In genomic region chr5:38467353-38468040, GRCh38 we compare ENCODE assay signal across 8 cellular contexts.
DNase-seq lines count a peak whose midpoint lies in the region; ATAC-seq and TF ChIP-seq lines count a peak whose summit lies in the region.
"Had no signal": no experiment of that assay in that cellular context is flagged by ENCODE, and none has a peak within 500 bp of the region (broad histone marks: within the 10 kb centered on the region; RNA-seq: fewer than 3 reads in every experiment).

No MANE protein-coding gene starts in this region.

- H3K79me1 ChIP-seq in neuronal stem cell (ENCODE audit: low read depth, low read length): no peaks in the 10 kb centered on the region

- H2AFZ ChIP-seq in neuronal stem cell (ENCODE audit: low read length): peak overlapping the region; percentile 93

- ATAC-seq in GM18861 (IDR thresholded peaks at IDR 0.05; ENCODE audit: unreplicated experiment): no peak

- POLR2A ChIA-PET in Caco-2 (lab: Charles Lee): no interaction called here

- CTCF ChIA-PET in Caco-2 (lab: Charles Lee): interaction anchor here (1.3 kb wide), 1 partner anchor 26 kb away, joined by 6 read pairs; no protein-coding TSS in a partner anchor

- no peak for TF ChIP-seq CTCF in glutamatergic neuron (IDR thresholded peaks at IDR 0.05; ENCODE audit: partially characterized antibody, unreplicated experiment)
- TF ChIP-seq CTCF in vagina (IDR thresholded peaks at IDR 0.05): no peak
- TF ChIP-seq CTCF in BE2C (IDR thresholded peaks at IDR 0.05; ENCODE audit: low read depth, low read length): no peak
- TF ChIP-seq CTCF in Caco-2 (IDR thresholded peaks at IDR 0.05; ENCODE audit: insufficient read depth in 1 of 2, low read depth in 1 of 2, low read length in 1 of 2, severe bottlenecking in 1 of 2, unreplicated experiment in 1 of 2): no peak

- H3K4me1 Mint-ChIP-seq in glutamatergic neuron (ENCODE audit: low read depth, unreplicated experiment): peaks cover 15% of the 10 kb centered on the region
- no peaks in the 10 kb centered on the region for H3K4me1 Mint-ChIP-seq in Caco-2 (ENCODE audit: low read depth, unreplicated experiment)

- TF ChIP-seq POLR2A in vagina (IDR thresholded peaks at IDR 0.05): no peak

- no peak for DNase-seq in glutamatergic neuron
- no peak for DNase-seq in neuronal stem cell (ENCODE audit: low spot score)
- DNase-seq in vagina (ENCODE audit: extremely low spot score in 2 of 2): peak in 1 of 2 donors; percentile 90
- no peak for DNase-seq in BE2C
- DNase-seq in Caco-2: no peak
- DNase-seq: activated effector memory CD4-positive, alpha-beta T cell treated with anti-CD3 and anti-CD28 coated beads, Interleukin-2, amount 50 U/mL, for 16 hours had no signal

- H3K18ac ChIP-seq in neuronal stem cell (ENCODE audit: low read length): peak overlapping the region; percentile 92

- H3K27ac Mint-ChIP-seq in glutamatergic neuron (ENCODE audit: unreplicated experiment) (peak overlapping the region; percentile 59), Caco-2 (ENCODE audit: unreplicated experiment) (no peak overlapping the region)

- H3K4me1 ChIP-seq in neuronal stem cell (ENCODE audit: control insufficient read depth in 2 of 2, insufficient read depth in 1 of 2, low read depth in 1 of 2, low read length in 2 of 2) (peaks cover 16 to 29% of the 10 kb centered on the region in 2 donors), vagina (peaks cover 66% of the 10 kb centered on the region), BE2C (no peaks in the 10 kb centered on the region), Caco-2 (peaks cover 8% of the 10 kb centered on the region; the same call in 1 of the 2 replicates)

- H2BK12ac ChIP-seq in neuronal stem cell (ENCODE audit: low read length): no peak overlapping the region

- peaks cover 6% of the 10 kb centered on the region for H3K27me3 Mint-ChIP-seq in glutamatergic neuron (ENCODE audit: unreplicated experiment)
- H3K27me3 Mint-ChIP-seq in Caco-2 (ENCODE audit: insufficient read depth, unreplicated experiment): no peaks in the 10 kb centered on the region

- no peaks in the 10 kb centered on the region for H3K36me3 ChIP-seq in neuronal stem cell (replicated peaks in 1 of 2; ENCODE audit: control insufficient read depth in 2 of 2, insufficient read depth in 2 of 2, low read length in 2 of 2)
- H3K36me3 ChIP-seq in vagina: no peaks in the 10 kb centered on the region
- H3K36me3 ChIP-seq in BE2C: no peaks in the 10 kb centered on the region
- no peaks in the 10 kb centered on the region for H3K36me3 ChIP-seq in Caco-2 (ENCODE audit: control insufficient read depth, insufficient read depth, low read length)

- H3K9ac ChIP-seq in neuronal stem cell (ENCODE audit: low read depth, low read length, poor library complexity): no peak overlapping the region

- H2BK5ac ChIP-seq in neuronal stem cell (ENCODE audit: low read length): peak overlapping the region; percentile 40

- H3K23ac ChIP-seq in neuronal stem cell (ENCODE audit: low read depth, low read length, poor library complexity): no peak overlapping the region

- H3K36me3 Mint-ChIP-seq in glutamatergic neuron (ENCODE audit: unreplicated experiment) (no peaks in the 10 kb centered on the region), Caco-2 (ENCODE audit: insufficient read depth, unreplicated experiment) (no peaks in the 10 kb centered on the region)

- H3K14ac ChIP-seq in neuronal stem cell (ENCODE audit: low read length): no peak overlapping the region

- no peak overlapping the region for H4K91ac ChIP-seq in neuronal stem cell (ENCODE audit: low read depth, low read length, poor library complexity)

- intact Hi-C loops in vagina (cut with DNase I): loop anchor here (5.0 kb wide), 1 partner anchor 335 kb away; no protein-coding TSS in a partner anchor
- intact Hi-C loops in Caco-2 (cut with micrococcal nuclease; ENCODE audit: unreplicated experiment): no loop called here

- H3K4me3 ChIP-seq in neuronal stem cell (ENCODE audit: low read length in 2 of 2) (no peak overlapping the region), vagina (peak overlapping the region in 1 of 2 donors; percentile 12), BE2C (ENCODE audit: low read depth, low read length) (no peak overlapping the region), Caco-2 (ENCODE audit: low read depth, low read length) (no peak overlapping the region)

- H3K4me3 Mint-ChIP-seq in glutamatergic neuron (ENCODE audit: unreplicated experiment): no peak overlapping the region
- H3K4me3 Mint-ChIP-seq in Caco-2 (ENCODE audit: unreplicated experiment): no peak overlapping the region

- H2BK120ac ChIP-seq in neuronal stem cell (ENCODE audit: low read depth, low read length): no peak overlapping the region

- H3K4me2 ChIP-seq in neuronal stem cell (ENCODE audit: insufficient read depth, low read length, poor library complexity, severe bottlenecking): no peak overlapping the region

- H4K8ac ChIP-seq in neuronal stem cell (ENCODE audit: low read depth, low read length): peak overlapping the region; percentile 66

- peaks cover 8% of the 10 kb centered on the region for H3K9me3 Mint-ChIP-seq in glutamatergic neuron (ENCODE audit: unreplicated experiment)
- H3K9me3 Mint-ChIP-seq in Caco-2 (ENCODE audit: unreplicated experiment): no peaks in the 10 kb centered on the region

- WGBS in adipose tissue, 3 donors: 22 to 53% (median 25%) methylated on average over 21 to 22 of the region's 22 CpGs
- no CpG with 5 or more reads among the region's 22 CpGs for WGBS in neuronal stem cell (ENCODE audit: extremely low coverage in 2 of 2, insufficient read length in 2 of 2, insufficient replicate concordance in 1 of 2), 2 donors

- peak overlapping the region; percentile 2 for H3K4ac ChIP-seq in neuronal stem cell (ENCODE audit: low read length)

- H2AK5ac ChIP-seq in neuronal stem cell (ENCODE audit: low read depth, low read length): peak overlapping the region; percentile 66

- H3K9me3 ChIP-seq in neuronal stem cell (replicated peaks in 1 of 2; ENCODE audit: control insufficient read depth in 2 of 2, insufficient read depth in 1 of 2, low read depth in 1 of 2, low read length in 2 of 2) (no peaks in the 10 kb centered on the region), vagina (no peaks in the 10 kb centered on the region), BE2C (no peaks in the 10 kb centered on the region), Caco-2 (no peaks in the 10 kb centered on the region)

- H3K27me3 ChIP-seq in neuronal stem cell (ENCODE audit: control insufficient read depth in 3 of 3, insufficient read depth in 3 of 3, low read depth in 1 of 3, low read length in 3 of 3): no peaks in the 10 kb centered on the region
- no peaks in the 10 kb centered on the region for H3K27me3 ChIP-seq in vagina
- H3K27me3 ChIP-seq in BE2C: no peaks in the 10 kb centered on the region
- H3K27me3 ChIP-seq in Caco-2 (replicated peaks; ENCODE audit: control insufficient read depth, insufficient read depth, low read length): no peaks in the 10 kb centered on the region

- H2BK15ac ChIP-seq in neuronal stem cell (ENCODE audit: low read length): peak overlapping the region; percentile 96

- H3K27ac ChIP-seq in adipose tissue (ENCODE audit: low read depth, low read length): peak overlapping the region; percentile 95
- H3K27ac ChIP-seq in neuronal stem cell (replicated peaks; ENCODE audit: low read length): no peak overlapping the region
- peak overlapping the region; percentile 82 for H3K27ac ChIP-seq in vagina

- no TSS peak for BruUV-seq in Caco-2 (replicated peaks; lab: Mats Ljungman, UMichigan)
